In the genomic region with DNA sequence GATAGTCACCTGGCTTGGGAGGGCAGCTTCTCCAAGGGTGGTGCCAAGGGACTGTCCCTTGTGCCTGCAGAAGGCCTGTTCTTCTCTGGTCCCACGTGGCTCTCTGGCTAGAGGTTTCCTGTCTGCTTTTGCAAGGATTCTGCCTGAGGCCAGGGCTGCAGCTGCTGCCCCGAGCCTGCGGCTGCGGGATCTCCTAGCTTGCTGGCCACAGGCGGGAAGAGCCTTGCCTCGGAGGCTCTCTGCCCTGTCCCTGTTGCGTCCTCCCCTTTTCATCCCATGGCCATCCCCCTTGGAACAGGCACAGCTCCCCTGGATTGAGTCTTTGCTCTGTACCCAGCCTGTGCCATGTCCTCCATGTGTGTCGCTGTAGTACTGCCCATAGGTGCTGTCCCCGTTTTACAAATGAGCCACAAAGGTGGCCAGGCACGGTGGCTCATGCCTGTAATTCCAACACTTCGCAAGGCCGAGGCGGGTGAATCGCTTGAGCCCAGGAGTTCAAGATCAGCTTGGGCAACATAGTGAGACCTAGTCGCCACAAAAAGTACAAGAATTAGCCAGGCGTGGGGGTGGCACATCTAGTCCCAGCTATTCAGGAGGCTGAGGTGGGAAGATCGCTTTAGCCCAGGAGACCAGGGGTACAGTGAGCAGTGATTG, we compare ENCODE assay signal across 22 cellular contexts. TPM values are rescaled to one million over a fixed set of nuclear protein-coding genes. Genes with fewer than 3 reads are reported as not detected.
"Had no signal": no experiment of that assay in that cellular context is flagged by ENCODE, and none has a peak within 500 bp of the region (broad histone marks: within the 10 kb centered on the region; RNA-seq: fewer than 3 reads in every experiment).

No MANE protein-coding gene starts in this region.

- H3K9me3 ChIP-seq: colonic mucosa, esophagus squamous epithelium, left ventricle myocardium inferior, tibial nerve had no signal

- H3K9ac ChIP-seq: parathyroid adenoma had no signal

- ATAC-seq: activated CD4-positive, alpha-beta T cell treated with anti-CD3 and anti-CD28 coated beads for 36 hours; activated CD8-positive, alpha-beta memory T cell treated with anti-CD3 and anti-CD28 coated beads, Interleukin-2, amount 10 ng/mL, durations not matched to agents 7 days and 5 days; activated T-cell treated with anti-CD3 and anti-CD28 coated beads, Interleukin-2, amount 50 U/mL, for 4 hours had no signal

- H3K4me1 Mint-ChIP-seq: activated CD4-positive, alpha-beta T cell treated with anti-CD3 and anti-CD28 coated beads for 36 hours; brain had no signal

- H3K4me1 ChIP-seq: colonic mucosa, left ventricle myocardium inferior, parathyroid adenoma, tibial nerve had no signal

- H3K4me3 ChIP-seq: colonic mucosa, esophagus squamous epithelium, left ventricle myocardium inferior, tibial nerve had no signal

- H3K9me3 Mint-ChIP-seq: activated CD4-positive, alpha-beta memory T cell treated with anti-CD3 and anti-CD28 coated beads for 36 hours; activated naive CD8-positive, alpha-beta T cell treated with anti-CD3 and anti-CD28 coated beads for 36 hours; activated T-cell treated with anti-CD3 and anti-CD28 coated beads, Interleukin-2, amount 50 U/mL, for 4 hours; brain had no signal

- H3K27ac Mint-ChIP-seq: activated CD4-positive, alpha-beta memory T cell treated with anti-CD3 and anti-CD28 coated beads for 36 hours; activated CD4-positive, alpha-beta T cell treated with anti-CD3 and anti-CD28 coated beads for 36 hours; activated CD8-positive, alpha-beta memory T cell treated with anti-CD3 and anti-CD28 coated beads, Interleukin-2, amount 10 ng/mL, durations not matched to agents 7 days and 5 days; activated naive CD8-positive, alpha-beta T cell treated with anti-CD3 and anti-CD28 coated beads for 36 hours had no signal

- H3K4me3 Mint-ChIP-seq: activated CD4-positive, alpha-beta memory T cell treated with anti-CD3 and anti-CD28 coated beads for 36 hours; activated CD4-positive, alpha-beta T cell treated with anti-CD3 and anti-CD28 coated beads for 36 hours; activated CD8-positive, alpha-beta memory T cell treated with anti-CD3 and anti-CD28 coated beads, Interleukin-2, amount 10 ng/mL, durations not matched to agents 7 days and 5 days; activated naive CD8-positive, alpha-beta T cell treated with anti-CD3 and anti-CD28 coated beads for 36 hours; activated T-cell treated with anti-CD3 and anti-CD28 coated beads, Interleukin-2, amount 50 U/mL, for 4 hours; brain had no signal

- H3K27ac ChIP-seq: colonic mucosa, esophagus squamous epithelium, left ventricle myocardium inferior, parathyroid adenoma, tibial nerve, WERI-Rb-1 had no signal

- DNase-seq: activated CD4-positive, alpha-beta memory T cell treated with anti-CD3 and anti-CD28 coated beads for 36 hours; activated CD4-positive, alpha-beta T cell treated with anti-CD3 and anti-CD28 coated beads for 36 hours; activated CD8-positive, alpha-beta memory T cell treated with anti-CD3 and anti-CD28 coated beads, Interleukin-2, amount 10 ng/mL, durations not matched to agents 7 days and 5 days; activated effector memory CD4-positive, alpha-beta T cell treated with Interleukin-2 at 50 U/mL for 16 hours; activated naive CD8-positive, alpha-beta T cell treated with anti-CD3 and anti-CD28 coated beads for 36 hours; activated T-cell treated with anti-CD3 and anti-CD28 coated beads, Interleukin-2, amount 50 U/mL, for 4 hours; amygdala; central memory CD4-positive, alpha-beta T cell; colonic mucosa; esophagus squamous epithelium; hippocampal formation; left ventricle myocardium inferior; mesendoderm; retina; stimulated activated CD4-positive, alpha-beta T cell treated with anti-CD3 and anti-CD28 coated beads, Interleukin-12 subunit alpha, Interleukin-12 subunit beta, amount 100 ng/mL, for 4 hours; stimulated activated naive CD4-positive, alpha-beta T cell treated with Interleukin-2 at 50 U/mL for 16 hours; substantia nigra; WERI-Rb-1 had no signal

- H3K27me3 Mint-ChIP-seq: activated CD4-positive, alpha-beta memory T cell treated with anti-CD3 and anti-CD28 coated beads for 36 hours; activated CD4-positive, alpha-beta T cell treated with anti-CD3 and anti-CD28 coated beads for 36 hours; activated CD8-positive, alpha-beta memory T cell treated with anti-CD3 and anti-CD28 coated beads, Interleukin-2, amount 10 ng/mL, durations not matched to agents 7 days and 5 days; activated naive CD8-positive, alpha-beta T cell treated with anti-CD3 and anti-CD28 coated beads for 36 hours; brain had no signal

- H3K27me3 ChIP-seq: colonic mucosa, esophagus squamous epithelium, tibial nerve had no signal

RNA-seq across cellular contexts. Expression of a gene that starts 16.6 kb away (rescaled TPM):
- polyA plus RNA-seq: neural cell had no signal
